Comparison of ENCODE assay signal across 8 cellular contexts in genomic region chr19:2627855-2628254, GRCh38.
DNase-seq lines count a peak whose midpoint lies in the region; ATAC-seq and TF ChIP-seq lines count a peak whose summit lies in the region.

No MANE protein-coding gene starts in this region.

- peak overlapping the region; percentile 59 for H3K27ac ChIP-seq in KOPT-K1 (ENCODE audit: low read depth, low read length, poor library complexity, severe bottlenecking)

- H3K9me3 Mint-ChIP-seq in chondrocyte (ENCODE audit: low read depth) (peaks cover 20% of the 10 kb centered on the region), osteocyte (ENCODE audit: unreplicated experiment) (peaks cover 10% of the 10 kb centered on the region)

- H3K36me3 ChIP-seq in KOPT-K1 (ENCODE audit: insufficient read depth, low read length), result no peaks in the 10 kb centered on the region

- ATAC-seq in HG03045 (IDR thresholded peaks at IDR 0.05; ENCODE audit: unreplicated experiment), result no peak

- H3K27me3 Mint-ChIP-seq in chondrocyte (ENCODE audit: low read depth) (no peaks in the 10 kb centered on the region), osteocyte (ENCODE audit: unreplicated experiment) (no peaks in the 10 kb centered on the region)

- peaks cover 5% of the 10 kb centered on the region for H3K36me3 Mint-ChIP-seq in chondrocyte (ENCODE audit: low read depth)
- H3K36me3 Mint-ChIP-seq in osteocyte (ENCODE audit: unreplicated experiment), result no peaks in the 10 kb centered on the region

- H3K27ac Mint-ChIP-seq in chondrocyte (ENCODE audit: unreplicated experiment), result peak overlapping the region; percentile 100
- H3K27ac Mint-ChIP-seq in osteocyte (ENCODE audit: unreplicated experiment), result peak overlapping the region; percentile 95

- TF ChIP-seq CTCF in chondrocyte (IDR thresholded peaks at IDR 0.05), result no peak
- TF ChIP-seq CTCF in osteocyte (IDR thresholded peaks at IDR 0.05), result no peak

- DNase-seq in CD1c-positive myeloid dendritic cell (ENCODE audit: extremely low spot score), result peak; percentile 35
- no peak for DNase-seq in chondrocyte (ENCODE audit: low spot score)
- no peak for DNase-seq in osteocyte (ENCODE audit: extremely low spot score, unreplicated experiment)
- DNase-seq in UCSD-AML1 (lab: John Stamatoyannopoulos, UW; ENCODE audit: unreplicated experiment), result no peak
- no peak for DNase-seq in dedifferentiated amniotic fluid mesenchymal stem cell (ENCODE audit: extremely low spot score)
- no peak for DNase-seq in nucleus accumbens (lab: John Stamatoyannopoulos, UW)

- H3K4me3 Mint-ChIP-seq in chondrocyte (ENCODE audit: unreplicated experiment) (peak overlapping the region; percentile 12), osteocyte (ENCODE audit: unreplicated experiment) (no peak overlapping the region)

- peaks cover 42% of the 10 kb centered on the region for H3K4me1 Mint-ChIP-seq in chondrocyte (ENCODE audit: low read depth)
- peaks cover 42% of the 10 kb centered on the region for H3K4me1 Mint-ChIP-seq in osteocyte (ENCODE audit: unreplicated experiment)

- peaks cover 23% of the 10 kb centered on the region for H3K9me3 ChIP-seq in KOPT-K1 (ENCODE audit: insufficient read depth, low read length, poor library complexity, severe bottlenecking)
